19 cellular contexts compared by ENCODE assay signal in the genomic region with DNA sequence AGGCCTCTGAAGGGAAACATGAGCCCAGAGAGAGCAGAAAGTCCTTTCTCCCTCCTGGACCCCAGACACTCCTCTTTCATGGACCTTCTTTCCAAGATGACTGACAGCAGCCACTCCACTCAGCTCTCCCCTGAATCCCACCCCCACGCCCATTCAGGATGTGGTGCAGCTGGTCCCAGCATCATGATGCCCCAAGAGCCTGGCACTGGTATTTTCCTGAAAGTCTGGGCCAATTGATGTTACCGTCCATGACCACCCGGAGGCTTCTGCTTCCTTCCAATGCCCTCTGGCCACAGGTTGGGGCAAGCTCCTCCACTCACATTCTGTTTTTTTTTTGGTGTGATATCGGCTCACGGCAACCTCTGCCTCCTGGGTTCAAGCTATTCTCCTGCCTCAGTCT.
A peak's percentile ranks its signal among the peaks of the same experiment; 100 is the strongest.
DNase-seq lines count a peak whose midpoint lies in the region; ATAC-seq, FAIRE-seq and TF ChIP-seq lines count a peak whose summit lies in the region.
"Had no signal": no experiment of that assay in that cellular context is flagged by ENCODE, and none has a peak within 500 bp of the region (broad histone marks: within the 10 kb centered on the region; RNA-seq: fewer than 3 reads in every experiment).

No MANE protein-coding gene starts in this region.

- H3K4me3 ChIP-seq in H1 (ENCODE audit: extremely low read depth in 1 of 4, insufficient read depth in 2 of 4, low read depth in 3 of 4, low read length in 4 of 4), result no peak overlapping the region
- H3K4me3 ChIP-seq: heart right ventricle had no signal

- peaks cover 4 to 42% (median 30%) of the 10 kb centered on the region in 4 experiments for H3K4me1 ChIP-seq in H1 (replicated peaks in 1 of 4; ENCODE audit: control insufficient read depth in 3 of 4, insufficient read depth in 4 of 4, low read length in 3 of 4)

- POLR2A ChIA-PET in H1 (lab: Charles Lee; ENCODE audit: partially characterized antibody), result no interaction called here

- FAIRE-seq in H1 (lab: Jason Lieb, UNC), result no peak

- peak overlapping the region; percentile 79 for H3K27ac Mint-ChIP-seq in stimulated activated naive B cell treated with anti-CD40 and anti-IgM and Interleukin-4, amounts not matched to agents 10 μg/mL and 1 μg/mL and 100 μg/mL, for 72 hours
- H3K27ac Mint-ChIP-seq: activated CD4-positive, alpha-beta memory T cell treated with anti-CD3 and anti-CD28 coated beads for 36 hours; activated naive CD8-positive, alpha-beta T cell treated with anti-CD3 and anti-CD28 coated beads, Interleukin-2, amount 10 ng/mL, durations not matched to agents 7 days and 5 days; activated T-cell treated with anti-CD3 and anti-CD28 coated beads, Interleukin-2, amount 50 U/mL, for 24 hours; CD4-positive, alpha-beta memory T cell; IgD-negative memory B cell; stimulated activated memory B cell treated with anti-CD40 and anti-IgM and Interleukin-4, amounts not matched to agents 10 μg/mL and 1 μg/mL and 100 μg/mL, for 72 hours had no signal

- DNase-seq in NCI-H1694 treated with DMSO at 0.1 percent for 48 hours (lab: John Stamatoyannopoulos, UW), result peak; percentile 21
- no peak for DNase-seq in NCI-H1694 (lab: John Stamatoyannopoulos, UW)
- DNase-seq in NCI-H69 (lab: John Stamatoyannopoulos, UW), result peak; percentile 39
- DNase-seq in H1 (ENCODE audit: low read depth in 1 of 2, low spot score in 2 of 2), result no peak
- DNase-seq in stimulated activated naive B cell treated with anti-CD40 and anti-IgM and Interleukin-4, amounts not matched to agents 10 μg/mL and 1 μg/mL and 100 μg/mL, for 72 hours, result no peak
- no peak for DNase-seq in NCI-H1436 (lab: John Stamatoyannopoulos, UW)
- no peak for DNase-seq in GM03348 (ENCODE audit: low spot score)
- DNase-seq in CD1c-positive myeloid dendritic cell (ENCODE audit: extremely low spot score), result no peak
- DNase-seq: activated CD4-positive, alpha-beta memory T cell treated with anti-CD3 and anti-CD28 coated beads for 36 hours; activated naive CD8-positive, alpha-beta T cell treated with anti-CD3 and anti-CD28 coated beads, Interleukin-2, amount 10 ng/mL, durations not matched to agents 7 days and 5 days; activated T-cell treated with anti-CD3 and anti-CD28 coated beads, Interleukin-2, amount 50 U/mL, for 24 hours; brain microvascular endothelial cell; CD4-positive, alpha-beta memory T cell; EL; heart right ventricle; NCI-H524; OCI-M1 had no signal

- H3K9ac ChIP-seq in H1 (replicated peaks in 1 of 4; ENCODE audit: extremely low read depth in 1 of 4, low read depth in 3 of 4, low read length in 3 of 4), result no peak overlapping the region

- no peak overlapping the region for H3K4me2 ChIP-seq in H1 (ENCODE audit: insufficient read depth in 1 of 2, low read depth in 2 of 2, low read length in 2 of 2)

- CTCF ChIA-PET in H1 (lab: Charles Lee; ENCODE audit: partially characterized antibody), result interaction anchor here (0.6 to 2.7 kb wide), 6 partner anchors 9 to 1578 kb away, joined by 3 to 12 read pairs (median 3); no protein-coding TSS in a partner anchor

- peaks cover 14 to 22% of the 10 kb centered on the region in 2 donors for H3K27me3 Mint-ChIP-seq in stimulated activated naive B cell treated with anti-CD40 and anti-IgM and Interleukin-4, amounts not matched to agents 10 μg/mL and 1 μg/mL and 100 μg/mL, for 72 hours

- peak overlapping the region; percentile 81; the same call in 1 of the 2 replicates for H2BK5ac ChIP-seq in H1 (ENCODE audit: low read depth, low read length)

- peaks cover 2 to 3% of the 10 kb centered on the region in 2 donors for H3K9me3 Mint-ChIP-seq in stimulated activated naive B cell treated with anti-CD40 and anti-IgM and Interleukin-4, amounts not matched to agents 10 μg/mL and 1 μg/mL and 100 μg/mL, for 72 hours
- H3K9me3 Mint-ChIP-seq: activated CD4-positive, alpha-beta memory T cell treated with anti-CD3 and anti-CD28 coated beads for 36 hours; activated naive CD8-positive, alpha-beta T cell treated with anti-CD3 and anti-CD28 coated beads, Interleukin-2, amount 10 ng/mL, durations not matched to agents 7 days and 5 days; activated T-cell treated with anti-CD3 and anti-CD28 coated beads, Interleukin-2, amount 50 U/mL, for 24 hours; CD4-positive, alpha-beta memory T cell; stimulated activated memory B cell treated with anti-CD40 and anti-IgM and Interleukin-4, amounts not matched to agents 10 μg/mL and 1 μg/mL and 100 μg/mL, for 72 hours had no signal

- H3K4ac ChIP-seq in H1 (replicated peaks; ENCODE audit: insufficient read length, low read depth, low read length), result no peak overlapping the region

- no peak overlapping the region for H4K5ac ChIP-seq in H1 (ENCODE audit: insufficient read length, low read depth, low read length)

- H3K18ac ChIP-seq in H1 (ENCODE audit: extremely low read depth, low read length), result peak overlapping the region; percentile 32; the same call in 1 of the 2 replicates

- H2BK20ac ChIP-seq in H1 (ENCODE audit: low read length), result peak overlapping the region; percentile 72; the same call in 1 of the 2 replicates

- H3K56ac ChIP-seq in H1 (replicated peaks; ENCODE audit: insufficient read length, low read depth, low read length), result no peak overlapping the region

- H3K79me2 ChIP-seq in H1 (ENCODE audit: control insufficient read depth in 1 of 2, insufficient read depth in 2 of 2, low read length in 2 of 2), result no peaks in the 10 kb centered on the region

- WGBS in H1 (ENCODE audit: extremely low coverage in 1 of 2, insufficient coverage in 1 of 2, insufficient read length in 1 of 2, insufficient replicate concordance in 2 of 2, low coverage in 1 of 2, low lambda C conversion rate in 2 of 2, missing lambda C conversion rate in 1 of 2), 2 experiments, result 88% methylated on average over 5 of the region's 5 CpGs; no CpG with 5 or more reads in 1 of the 2 experiments

- H3K23ac ChIP-seq in H1 (ENCODE audit: insufficient read length), result no peak overlapping the region

- H3K36me3 ChIP-seq in H1 (ENCODE audit: control insufficient read depth in 2 of 4, insufficient read depth in 4 of 4, low read length in 3 of 4), result no peaks in the 10 kb centered on the region
- H3K36me3 ChIP-seq: brain microvascular endothelial cell, heart right ventricle had no signal

- H2AK5ac ChIP-seq in H1 (ENCODE audit: low read depth, low read length), result no peak overlapping the region

- TF ChIP-seq RAD21 in H1 (IDR thresholded peaks at IDR 0.05 in 1 of 2, conservative IDR thresholded peaks at IDR 0.05 in 1 of 2; ENCODE audit: low read depth in 2 of 2, low read length in 2 of 2), result peak in 1 of 2 experiments; percentile 30; a peak in 1 of 4 replicates

- no peak overlapping the region for H3K4me3 Mint-ChIP-seq in stimulated activated naive B cell treated with anti-CD40 and anti-IgM and Interleukin-4, amounts not matched to agents 10 μg/mL and 1 μg/mL and 100 μg/mL, for 72 hours
- H3K4me3 Mint-ChIP-seq: activated CD4-positive, alpha-beta memory T cell treated with anti-CD3 and anti-CD28 coated beads for 36 hours; activated naive CD8-positive, alpha-beta T cell treated with anti-CD3 and anti-CD28 coated beads, Interleukin-2, amount 10 ng/mL, durations not matched to agents 7 days and 5 days; activated T-cell treated with anti-CD3 and anti-CD28 coated beads, Interleukin-2, amount 50 U/mL, for 24 hours; CD4-positive, alpha-beta memory T cell; IgD-negative memory B cell; stimulated activated memory B cell treated with anti-CD40 and anti-IgM and Interleukin-4, amounts not matched to agents 10 μg/mL and 1 μg/mL and 100 μg/mL, for 72 hours had no signal

- peak; percentile 5 to 46 (median 29) for TF ChIP-seq CTCF in H1 (IDR thresholded peaks at IDR 0.05; ENCODE audit: control extremely low read depth in 1 of 3, insufficient read depth in 1 of 3, low read depth in 1 of 3, low read length in 3 of 3)

- no peaks in the 10 kb centered on the region for H3K9me3 ChIP-seq in H1 (ENCODE audit: insufficient read depth in 2 of 2, low read depth in 1 of 2, low read length in 1 of 2)

- no peak overlapping the region for H4K8ac ChIP-seq in H1 (ENCODE audit: extremely low read depth, insufficient read depth, low read length)

- TF ChIP-seq EP300 in H1 (IDR thresholded peaks at IDR 0.05; ENCODE audit: borderline replicate concordance in 1 of 2, low read depth in 2 of 2, low read length in 2 of 2), result no peak

- H3K23me2 ChIP-seq in H1 (ENCODE audit: low read depth, low read length), result no peaks in the 10 kb centered on the region

- H2BK12ac ChIP-seq in H1 (ENCODE audit: low read depth, low read length), result peak overlapping the region; percentile 52; the same call in 1 of the 2 replicates

- no peak overlapping the region for H2AFZ ChIP-seq in H1 (ENCODE audit: low read length)

- no peak for ATAC-seq in stimulated activated naive B cell treated with anti-CD40 and anti-IgM and Interleukin-4, amounts not matched to agents 10 μg/mL and 1 μg/mL and 100 μg/mL, for 72 hours (replicated peaks)
- ATAC-seq: stimulated activated memory B cell treated with anti-CD40 and anti-IgM and Interleukin-4, amounts not matched to agents 10 μg/mL and 1 μg/mL and 100 μg/mL, for 72 hours had no signal

- peak overlapping the region; percentile 88 for H2BK15ac ChIP-seq in H1 (ENCODE audit: low read length)

- peak overlapping the region; percentile 15 for H4K91ac ChIP-seq in H1 (replicated peaks; ENCODE audit: insufficient read length, low read length)

- no peak overlapping the region for H3K27ac ChIP-seq in H1 (ENCODE audit: low read depth, low read length)
- H3K27ac ChIP-seq: brain microvascular endothelial cell, heart right ventricle had no signal

- no peak overlapping the region for H3K14ac ChIP-seq in H1 (ENCODE audit: insufficient read length)

- H4K20me1 ChIP-seq in H1 (replicated peaks in 1 of 2; ENCODE audit: control insufficient read depth in 1 of 2, insufficient read depth in 2 of 2, low read length in 2 of 2), result no peaks in the 10 kb centered on the region

- peak overlapping the region; percentile 38 for H2BK120ac ChIP-seq in H1 (replicated peaks; ENCODE audit: low read depth, low read length)

- no peaks in the 10 kb centered on the region; a peak in 2 of 7 replicates for H3K27me3 ChIP-seq in H1 (replicated peaks in 1 of 4; ENCODE audit: control insufficient read depth in 3 of 4, extremely low read depth in 1 of 4, insufficient read depth in 3 of 4, low read length in 3 of 4)
- H3K27me3 ChIP-seq: brain microvascular endothelial cell, heart right ventricle had no signal

- peaks cover 8% of the 10 kb centered on the region in 2 donors for H3K4me1 Mint-ChIP-seq in stimulated activated naive B cell treated with anti-CD40 and anti-IgM and Interleukin-4, amounts not matched to agents 10 μg/mL and 1 μg/mL and 100 μg/mL, for 72 hours
- H3K4me1 Mint-ChIP-seq: IgD-negative memory B cell had no signal

- TF ChIP-seq POLR2A in H1 (IDR thresholded peaks at IDR 0.05; ENCODE audit: control extremely low read depth in 1 of 2, low read depth in 2 of 2, low read length in 2 of 2), result no peak

- no peaks in the 10 kb centered on the region for H3K79me1 ChIP-seq in H1 (ENCODE audit: low read depth, low read length)

- no peaks in the 10 kb centered on the region for H3K36me3 Mint-ChIP-seq in stimulated activated naive B cell treated with anti-CD40 and anti-IgM and Interleukin-4, amounts not matched to agents 10 μg/mL and 1 μg/mL and 100 μg/mL, for 72 hours
- H3K36me3 Mint-ChIP-seq: activated CD4-positive, alpha-beta memory T cell treated with anti-CD3 and anti-CD28 coated beads for 36 hours; activated naive CD8-positive, alpha-beta T cell treated with anti-CD3 and anti-CD28 coated beads, Interleukin-2, amount 10 ng/mL, durations not matched to agents 7 days and 5 days; CD4-positive, alpha-beta memory T cell; IgD-negative memory B cell; stimulated activated memory B cell treated with anti-CD40 and anti-IgM and Interleukin-4, amounts not matched to agents 10 μg/mL and 1 μg/mL and 100 μg/mL, for 72 hours had no signal

Comparison
In these comparisons a context has a peak if more than half of its experiments do, and no peak if none do; other contexts are left out.
1. DNase-seq: peak in NCI-H1694 treated with DMSO at 0.1 percent for 48 hours (single experiment) and NCI-H69 (single experiment); none in NCI-H1694 (single experiment), H1 (0 of 2), stimulated activated naive B cell treated with anti-CD40 and anti-IgM and Interleukin-4, amounts not matched to agents 10 μg/mL and 1 μg/mL and 100 μg/mL, for 72 hours (single experiment), NCI-H1436 (single experiment), GM03348 (single experiment) and CD1c-positive myeloid dendritic cell (single experiment).